In the genomic region with DNA sequence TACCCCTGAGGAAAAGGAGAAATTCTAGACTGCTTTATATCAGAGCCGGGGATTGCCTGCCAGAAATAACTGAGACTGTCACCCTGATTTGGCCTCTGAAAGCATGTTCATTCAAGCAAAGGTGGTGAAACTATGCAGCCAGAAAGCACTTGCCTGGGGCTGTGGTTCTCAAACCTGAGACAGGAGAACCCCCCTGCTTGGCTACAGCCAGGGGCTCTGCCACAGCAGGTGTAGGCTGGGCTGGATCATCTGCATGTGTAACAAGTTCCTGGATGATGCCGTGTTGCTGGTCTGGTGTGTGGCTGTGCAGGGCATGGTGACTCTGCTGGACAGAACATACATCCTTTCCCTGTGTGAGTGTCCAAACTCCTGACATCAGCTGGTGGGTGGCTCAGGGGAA, we compare ENCODE assay signal across 20 cellular contexts.
A peak's percentile ranks its signal among the peaks of the same experiment; 100 is the strongest.
DNase-seq lines count a peak whose midpoint lies in the region; ATAC-seq, FAIRE-seq and TF ChIP-seq lines count a peak whose summit lies in the region.
"Had no signal": no experiment of that assay in that cellular context is flagged by ENCODE, and none has a peak within 500 bp of the region (broad histone marks: within the 10 kb centered on the region; RNA-seq: fewer than 3 reads in every experiment).

No MANE protein-coding gene starts in this region.

- peaks cover 4% of the 10 kb centered on the region for H3K36me3 Mint-ChIP-seq in nephron (ENCODE audit: low read depth)
- H3K36me3 Mint-ChIP-seq in chondrocyte (ENCODE audit: low read depth): peaks cover 2% of the 10 kb centered on the region
- H3K36me3 Mint-ChIP-seq in T-helper 2 cell treated with Interferon-gamma antibody and Interleukin-4, amounts not matched to agents 5 μg/mL and 100 μg/mL, for 36 hours (ENCODE audit: low read depth): no peaks in the 10 kb centered on the region
- H3K36me3 Mint-ChIP-seq: CD4-positive, alpha-beta memory T cell had no signal

- peaks cover 33% of the 10 kb centered on the region for H3K4me1 Mint-ChIP-seq in nephron
- H3K4me1 Mint-ChIP-seq in chondrocyte (ENCODE audit: low read depth): peaks cover 8% of the 10 kb centered on the region
- no peaks in the 10 kb centered on the region for H3K4me1 Mint-ChIP-seq in T-helper 2 cell treated with Interferon-gamma antibody and Interleukin-4, amounts not matched to agents 5 μg/mL and 100 μg/mL, for 36 hours (ENCODE audit: low read depth)
- H3K4me1 Mint-ChIP-seq: CD4-positive, alpha-beta memory T cell; GM23338; IgD-negative memory B cell had no signal

- H3K4me3 Mint-ChIP-seq in nephron (no peak overlapping the region), chondrocyte (ENCODE audit: unreplicated experiment) (no peak overlapping the region)
- H3K4me3 Mint-ChIP-seq in T-helper 2 cell treated with Interferon-gamma antibody and Interleukin-4, amounts not matched to agents 5 μg/mL and 100 μg/mL, for 36 hours: no peak overlapping the region
- H3K4me3 Mint-ChIP-seq: CD4-positive, alpha-beta memory T cell; GM23338; IgD-negative memory B cell had no signal

- ATAC-seq in HepG2 (no peak), right lobe of liver (no peak)
- ATAC-seq: GM23338, SK-N-SH treated with all-trans-retinoic acid at 6 μM for 48 hours had no signal

- H3K4me1 ChIP-seq in HepG2 (ENCODE audit: insufficient read depth, low read length) (peaks cover 54% of the 10 kb centered on the region), right lobe of liver (peaks cover 0 to 6% (median 0%) of the 10 kb centered on the region in 4 donors), thyroid gland (peaks cover 18% of the 10 kb centered on the region in 2 donors)
- H3K4me1 ChIP-seq: HAP-1 had no signal

- H3K9me3 Mint-ChIP-seq in nephron (peaks cover 33% of the 10 kb centered on the region), chondrocyte (ENCODE audit: low read depth) (peaks cover 11% of the 10 kb centered on the region)
- peaks cover 6% of the 10 kb centered on the region for H3K9me3 Mint-ChIP-seq in T-helper 2 cell treated with Interferon-gamma antibody and Interleukin-4, amounts not matched to agents 5 μg/mL and 100 μg/mL, for 36 hours

- peaks cover 7% of the 10 kb centered on the region for H3K27me3 Mint-ChIP-seq in nephron (ENCODE audit: low read depth)
- H3K27me3 Mint-ChIP-seq in chondrocyte (ENCODE audit: low read depth): peaks cover 2% of the 10 kb centered on the region
- peaks cover 5% of the 10 kb centered on the region for H3K27me3 Mint-ChIP-seq in T-helper 2 cell treated with Interferon-gamma antibody and Interleukin-4, amounts not matched to agents 5 μg/mL and 100 μg/mL, for 36 hours (ENCODE audit: low read depth)

- H3K79me2 ChIP-seq in HepG2 (ENCODE audit: insufficient read depth, low read length): no peaks in the 10 kb centered on the region

- no peak for TF ChIP-seq RAD21 in HepG2 (CRISPR knock-in tag; IDR thresholded peaks at IDR 0.05)

- CTCF ChIA-PET in HepG2 (lab: Yijun Ruan, JAX; ENCODE audit: low intra/inter-chr PET ratio, low total read pairs): no interaction called here

- H2AFZ ChIP-seq in HepG2 (ENCODE audit: low read length): no peak overlapping the region
- H2AFZ ChIP-seq: GM23338 had no signal

- in situ Hi-C loops in HepG2 (cut with HindIII; ENCODE audit: extremely low pct_ligation_motif_present, low pct_unique_long_range_greater_than_20kb): no loop called here

- H3K36me3 ChIP-seq in HepG2 (replicated peaks in 1 of 2; ENCODE audit: control insufficient read depth in 1 of 2, insufficient read depth in 2 of 2, low read length in 2 of 2) (no peaks in the 10 kb centered on the region), right lobe of liver (no peaks in the 10 kb centered on the region), thyroid gland (no peaks in the 10 kb centered on the region)
- H3K36me3 ChIP-seq: BLaER1 treated with 17β-estradiol and CSF1 and Interleukin-3, amounts not matched to agents 10 nM and 100 nM; HAP-1 had no signal

- peak overlapping the region; percentile 43; the same call in 1 of the 2 replicates for H3K4me2 ChIP-seq in HepG2 (ENCODE audit: low read depth, low read length)
- H3K4me2 ChIP-seq: GM23338 had no signal

- H3K4me3 ChIP-seq in HepG2 (replicated peaks in 1 of 3; ENCODE audit: insufficient read depth in 1 of 3, low read depth in 2 of 3, low read length in 3 of 3): no peak overlapping the region
- H3K4me3 ChIP-seq in right lobe of liver: no peak overlapping the region
- no peak overlapping the region for H3K4me3 ChIP-seq in epithelial cell of esophagus (ENCODE audit: low read length)
- H3K4me3 ChIP-seq in thyroid gland (replicated peaks in 1 of 3): no peak overlapping the region
- H3K4me3 ChIP-seq: BLaER1 treated with 17β-estradiol and CSF1 and Interleukin-3, amounts not matched to agents 10 nM and 100 nM; GM23338; HAP-1 had no signal

- H3K27ac Mint-ChIP-seq in nephron (peak overlapping the region in 2 of 3 experiments; percentile 28 to 72), chondrocyte (ENCODE audit: unreplicated experiment) (no peak overlapping the region)
- H3K27ac Mint-ChIP-seq in T-helper 2 cell treated with Interferon-gamma antibody and Interleukin-4, amounts not matched to agents 5 μg/mL and 100 μg/mL, for 36 hours: no peak overlapping the region
- H3K27ac Mint-ChIP-seq: CD4-positive, alpha-beta memory T cell; GM23338; IgD-negative memory B cell had no signal

- H3K27ac ChIP-seq in HepG2 (ENCODE audit: extremely low read length, insufficient read depth, low read length) (no peak overlapping the region), right lobe of liver (no peak overlapping the region), thyroid gland (peak overlapping the region; percentile 19 to 64 (median 61))
- H3K27ac ChIP-seq: BLaER1 treated with 17β-estradiol and CSF1 and Interleukin-3, amounts not matched to agents 10 nM and 100 nM had no signal

- FAIRE-seq in HepG2 (lab: Jason Lieb, UNC): no peak

- intact Hi-C loops in HepG2 (cut with micrococcal nuclease; ENCODE audit: unreplicated experiment) (no loop called here), right lobe of liver (cut with DNase I) (no loop called here), thyroid gland (cut with DNase I) (no loop called here)

- 60% methylated on average over 2 of the region's 2 CpGs for WGBS in HepG2 (ENCODE audit: low lambda C conversion rate)
- WGBS in right lobe of liver (ENCODE audit: insufficient coverage, low coverage, low lambda C conversion rate, missing lambda C conversion rate): 100% methylated on average over 1 of the region's 2 CpGs
- WGBS in thyroid gland, 2 donors: 42 to 57% methylated on average over 2 of the region's 2 CpGs

- DNase-seq in HepG2 (ENCODE audit: low spot score): no peak
- no peak for DNase-seq in right lobe of liver
- DNase-seq in epithelial cell of esophagus (ENCODE audit: low read depth): peak; percentile 58
- DNase-seq in thyroid gland: peak; percentile 62 to 66
- DNase-seq in chondrocyte (ENCODE audit: low spot score): no peak
- no peak for DNase-seq in DMS 273 (lab: John Stamatoyannopoulos, UW; ENCODE audit: unreplicated experiment)
- DNase-seq in T-helper 2 cell treated with Interferon-gamma antibody and Interleukin-4, amounts not matched to agents 5 μg/mL and 100 μg/mL, for 36 hours (ENCODE audit: low spot score): no peak
- DNase-seq: 8988T; CD4-positive, alpha-beta memory T cell; DMS153; GF-D8; NCI-H1694 treated with DMSO at 0.1 percent for 48 hours; NCI-H446; SIG-M5 had no signal

- no TSS peak for BruUV-seq in HepG2 (replicated peaks; lab: Mats Ljungman, UMichigan)

- H4K20me1 ChIP-seq in HepG2 (ENCODE audit: insufficient read depth, low read length): no peaks in the 10 kb centered on the region
- H4K20me1 ChIP-seq: BLaER1 treated with 17β-estradiol and CSF1 and Interleukin-3, amounts not matched to agents 10 nM and 100 nM had no signal

- no peak overlapping the region for H3K9ac ChIP-seq in HepG2 (ENCODE audit: insufficient read depth, low read depth, low read length)
- H3K9ac ChIP-seq: BLaER1 treated with 17β-estradiol and CSF1 and Interleukin-3, amounts not matched to agents 10 nM and 100 nM had no signal

- TF ChIP-seq POLR2A in HepG2 (IDR thresholded peaks at IDR 0.05; ENCODE audit: insufficient read depth in 1 of 2, low read depth in 2 of 2, low read length in 2 of 2) (no peak), right lobe of liver (IDR thresholded peaks at IDR 0.05) (no peak), thyroid gland (IDR thresholded peaks at IDR 0.05) (no peak)

- POLR2A ChIA-PET in HepG2 (lab: Yijun Ruan, JAX): no interaction called here

- H3K27me3 ChIP-seq in HepG2 (ENCODE audit: control insufficient read depth in 1 of 2, insufficient read depth in 2 of 2, low read length in 2 of 2) (no peaks in the 10 kb centered on the region), right lobe of liver (no peaks in the 10 kb centered on the region), thyroid gland (no peaks in the 10 kb centered on the region)
- H3K27me3 ChIP-seq: BLaER1 treated with 17β-estradiol and CSF1 and Interleukin-3, amounts not matched to agents 10 nM and 100 nM had no signal

- TF ChIP-seq CTCF in HepG2 (CRISPR knock-in tag; IDR thresholded peaks at IDR 0.05) (no peak), right lobe of liver (IDR thresholded peaks at IDR 0.05) (no peak), epithelial cell of esophagus (IDR thresholded peaks at IDR 0.05; ENCODE audit: insufficient read depth, low read depth, low read length, missing control alignments) (no peak), nephron (IDR thresholded peaks at IDR 0.05; ENCODE audit: unreplicated experiment in 3 of 3) (no peak), thyroid gland (IDR thresholded peaks at IDR 0.05) (no peak), chondrocyte (IDR thresholded peaks at IDR 0.05) (no peak)

- no peaks in the 10 kb centered on the region for H3K9me3 ChIP-seq in HepG2 (ENCODE audit: low read length)
- no peaks in the 10 kb centered on the region for H3K9me3 ChIP-seq in right lobe of liver
- H3K9me3 ChIP-seq in thyroid gland: no peaks in the 10 kb centered on the region
- H3K9me3 ChIP-seq: HAP-1 had no signal

- TF ChIP-seq EP300 in HepG2 (IDR thresholded peaks at IDR 0.05; ENCODE audit: low read depth in 2 of 2, low read length in 2 of 2): no peak
- TF ChIP-seq EP300 in HepG2 (CRISPR knock-in tag; IDR thresholded peaks at IDR 0.05; ENCODE audit: borderline replicate concordance): no peak

Comparison
In these comparisons a context has a peak if more than half of its experiments do, and no peak if none do; other contexts are left out.
1. DNase-seq: peak in epithelial cell of esophagus (single experiment) and thyroid gland (2 of 2); none in HepG2 (single experiment), right lobe of liver (0 of 3), chondrocyte (single experiment), DMS 273 (single experiment) and T-helper 2 cell treated with Interferon-gamma antibody and Interleukin-4, amounts not matched to agents 5 μg/mL and 100 μg/mL, for 36 hours (single experiment).
2. H3K27ac ChIP-seq: peak in thyroid gland (3 of 3); none in HepG2 (single experiment) and right lobe of liver (0 of 3).
3. H3K27ac Mint-ChIP-seq: peak in nephron (2 of 3); none in chondrocyte (single experiment) and T-helper 2 cell treated with Interferon-gamma antibody and Interleukin-4, amounts not matched to agents 5 μg/mL and 100 μg/mL, for 36 hours (single experiment).